8 cellular contexts compared by ENCODE assay signal in the genomic region with DNA sequence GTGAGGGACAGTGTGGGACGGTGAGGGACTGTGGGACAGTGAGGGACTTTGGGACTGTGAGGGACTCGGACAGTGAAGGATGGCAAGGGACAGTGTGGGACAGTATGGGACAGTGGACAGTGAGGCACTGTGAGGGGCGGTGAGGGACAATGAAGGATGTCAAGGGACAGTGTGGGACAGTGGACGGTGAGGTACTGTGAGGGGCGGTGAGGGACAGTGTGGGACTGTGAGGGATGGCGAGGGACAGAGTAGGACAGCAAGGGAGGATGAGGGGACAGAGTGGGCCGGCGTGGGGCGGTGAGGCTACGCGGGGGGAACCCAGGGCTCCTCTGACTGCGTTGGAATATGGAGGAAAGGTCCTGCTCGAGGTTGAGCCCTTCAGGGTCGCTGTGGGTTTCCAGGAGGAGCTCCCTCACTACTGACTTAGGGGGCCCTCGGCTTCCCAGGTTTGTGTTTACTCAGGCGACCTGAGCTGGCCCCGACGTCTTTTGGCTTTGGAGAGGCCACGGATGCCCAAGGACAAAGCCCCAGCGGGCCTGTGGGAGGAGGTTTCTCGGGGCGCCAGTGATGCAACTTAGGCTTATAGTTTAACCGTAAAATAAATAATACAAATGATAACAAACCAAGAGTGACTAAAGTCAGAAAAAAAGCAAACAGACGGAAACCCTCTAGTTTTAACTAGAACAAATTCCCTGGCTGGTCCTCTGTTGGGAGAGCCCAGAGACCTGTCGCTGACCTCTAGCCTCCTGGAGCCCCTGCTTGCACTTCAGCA. TPM values are rescaled to one million over a fixed set of nuclear protein-coding genes. Genes with fewer than 3 reads are reported as not detected.
DNase-seq lines count a peak whose midpoint lies in the region; ATAC-seq and TF ChIP-seq lines count a peak whose summit lies in the region.

No MANE protein-coding gene starts in this region.

- no peak overlapping the region for H3K4ac ChIP-seq in H9 (ENCODE audit: low read depth, low read length)

- no peak overlapping the region for H3K9ac ChIP-seq in H9 (ENCODE audit: extremely low read depth, insufficient read length, low read length)
- no peak overlapping the region for H3K9ac ChIP-seq in iPS-15b (ENCODE audit: low read depth, low read length)
- peak overlapping the region; percentile 66 to 88 (median 78) for H3K9ac ChIP-seq in skeletal muscle tissue (ENCODE audit: low read depth in 1 of 3, low read length in 3 of 3)

- H3K27ac ChIP-seq in H9 (ENCODE audit: insufficient read length, low read depth, low read length) (no peak overlapping the region), adipose tissue (ENCODE audit: low read depth, low read length) (peak overlapping the region; percentile 66), skeletal muscle tissue (ENCODE audit: low read depth, low read length) (peak overlapping the region; percentile 83)

- H4K91ac ChIP-seq in H9 (ENCODE audit: insufficient read length, low read depth, low read length) = no peak overlapping the region

- peaks cover 43 to 48% of the 10 kb centered on the region in 2 experiments for H3K4me1 Mint-ChIP-seq in H9

- no peak overlapping the region for H2AK5ac ChIP-seq in H9 (ENCODE audit: insufficient read length, low read length)

- no peaks in the 10 kb centered on the region for H4K20me1 ChIP-seq in H9 (ENCODE audit: control insufficient read depth, insufficient read depth, insufficient read length)

- TF ChIP-seq CTCF in H9 (conservative IDR thresholded peaks at IDR 0.05) = no peak

- peaks cover 32% of the 10 kb centered on the region; the same call in 1 of the 2 replicates for H3K79me2 ChIP-seq in H9 (ENCODE audit: insufficient read depth, low read length)

- H4K5ac ChIP-seq in H9 (ENCODE audit: insufficient read length, low read depth, low read length) = peak overlapping the region; percentile 41

- H2AFZ ChIP-seq in H9 (ENCODE audit: low read length) = no peak overlapping the region

- H3K27me3 Mint-ChIP-seq in H9 (ENCODE audit: low read depth) = peaks cover 13% of the 10 kb centered on the region

- H3K79me1 ChIP-seq in H9 (ENCODE audit: insufficient read depth, low read depth, low read length, poor library complexity, severe bottlenecking) = no peaks in the 10 kb centered on the region

- H3K4me3 Mint-ChIP-seq in H9 = peak overlapping the region; percentile 78 to 86

- peak overlapping the region; percentile 61 for H3K14ac ChIP-seq in H9 (ENCODE audit: insufficient read depth, low read length)

- no peaks in the 10 kb centered on the region; a peak in 1 of 5 replicates for H3K9me3 Mint-ChIP-seq in H9

- H3K56ac ChIP-seq in H9 (ENCODE audit: insufficient read length, low read depth, low read length) = no peak overlapping the region

- no peak overlapping the region for H2BK5ac ChIP-seq in H9 (ENCODE audit: insufficient read length, low read length)

- no peak overlapping the region for H3K23ac ChIP-seq in H9 (ENCODE audit: insufficient read length, low read depth, low read length)

- ATAC-seq in HG02870 (IDR thresholded peaks at IDR 0.05; ENCODE audit: unreplicated experiment) (no peak), GM19035 (IDR thresholded peaks at IDR 0.05; ENCODE audit: unreplicated experiment) (no peak)

- no peak overlapping the region for H2BK15ac ChIP-seq in H9 (ENCODE audit: low read depth, low read length)

- no peaks in the 10 kb centered on the region; the same call in 1 of the 2 replicates for H3K27me3 ChIP-seq in H9 (ENCODE audit: insufficient read depth, low read length)
- H3K27me3 ChIP-seq in iPS-15b (ENCODE audit: control insufficient read depth, insufficient read depth, low read length) = peaks cover 6% of the 10 kb centered on the region
- no peaks in the 10 kb centered on the region for H3K27me3 ChIP-seq in skeletal muscle tissue (ENCODE audit: control insufficient read depth in 3 of 3, insufficient read depth in 3 of 3, low read length in 3 of 3)

- peak overlapping the region in 1 of 3 experiments; percentile 50; a peak in 2 of 7 replicates for H3K27ac Mint-ChIP-seq in H9

- H3K4me1 ChIP-seq in H9 (ENCODE audit: insufficient read depth, low read length) (peaks cover 3% of the 10 kb centered on the region; the same call in 1 of the 2 replicates), iPS-15b (ENCODE audit: control insufficient read depth, insufficient read depth, low read length) (peaks cover 23% of the 10 kb centered on the region), skeletal muscle tissue (ENCODE audit: control insufficient read depth in 3 of 3, insufficient read depth in 3 of 3, low read length in 3 of 3) (peaks cover 22 to 31% (median 29%) of the 10 kb centered on the region in 3 donors)

- peak overlapping the region; percentile 46 for H3K4me2 ChIP-seq in H9 (ENCODE audit: insufficient read depth, insufficient read length, low read length)

- no peak overlapping the region for H3T11ph ChIP-seq in H9 (ENCODE audit: low read length)

- peaks cover 0 to 4% (median 0%) of the 10 kb centered on the region in 3 experiments; a peak in 2 of 7 replicates for H3K36me3 Mint-ChIP-seq in H9 (ENCODE audit: insufficient read depth in 1 of 3, low read depth in 3 of 3)

- H2BK20ac ChIP-seq in H9 (ENCODE audit: low read depth, low read length, poor library complexity, severe bottlenecking) = no peak overlapping the region

- WGBS in H9 (ENCODE audit: extremely low coverage, insufficient read length, low lambda C conversion rate) = no CpG with 5 or more reads among the region's 25 CpGs
- WGBS in adipose tissue, 3 donors = 24 to 77% (median 63%) methylated on average over 22 to 25 of the region's 25 CpGs

- DNase-seq in H9 = peak; percentile 47
- no peak for DNase-seq in NCI-H345 (lab: John Stamatoyannopoulos, UW)
- no peak for DNase-seq in DMS79 (lab: John Stamatoyannopoulos, UW)

- no peak overlapping the region for H2BK120ac ChIP-seq in H9 (ENCODE audit: low read depth, low read length, poor library complexity, severe bottlenecking)

- H3K4me3 ChIP-seq in iPS-15b (ENCODE audit: low read depth, low read length) (peak overlapping the region; percentile 62), skeletal muscle tissue (ENCODE audit: low read length in 3 of 3) (peak overlapping the region; percentile 68 to 83 (median 69))

- H4K8ac ChIP-seq in H9 (replicated peaks; ENCODE audit: insufficient read length, low read depth, low read length) = peak overlapping the region; percentile 4

- H3K23me2 ChIP-seq in H9 (ENCODE audit: insufficient read length, low read depth, low read length, poor library complexity, severe bottlenecking) = peaks cover 12% of the 10 kb centered on the region

- peak overlapping the region; percentile 77 for H3K18ac ChIP-seq in H9 (ENCODE audit: insufficient read length, low read depth, low read length)

- H3K9me3 ChIP-seq in H9 (ENCODE audit: control insufficient read depth, low read depth, low read length) = no peaks in the 10 kb centered on the region
- no peaks in the 10 kb centered on the region for H3K9me3 ChIP-seq in iPS-15b (ENCODE audit: control insufficient read depth, insufficient read depth, low read length)
- H3K9me3 ChIP-seq in skeletal muscle tissue (ENCODE audit: control insufficient read depth in 3 of 3, low read length in 3 of 3) = no peaks in the 10 kb centered on the region

- no peak overlapping the region for H2BK12ac ChIP-seq in H9 (ENCODE audit: insufficient read length, low read depth, low read length)

- no peaks in the 10 kb centered on the region for H3K36me3 ChIP-seq in iPS-15b (ENCODE audit: control insufficient read depth, insufficient read depth, low read length)
- H3K36me3 ChIP-seq in skeletal muscle tissue (ENCODE audit: control insufficient read depth in 3 of 3, insufficient read depth in 3 of 3, low read length in 3 of 3) = no peaks in the 10 kb centered on the region

RNA-seq across cellular contexts. Expression of gene ERRFI1, which starts 1.1 kb away (rescaled TPM):
- 19.2 and 20.8 TPM in 2 replicates for total RNA-seq in H9 (2021)
- 100 to 1,000 TPM in 2 of 3 donors, 10 to 100 TPM in 1; 93.0 to 211 (median 135) TPM for polyA plus RNA-seq in adipose tissue
- total RNA-seq in skeletal muscle tissue = 3.7 TPM

Comparison
In these comparisons a context has a peak if more than half of its experiments do, and no peak if none do; other contexts are left out.
1. H3K9ac ChIP-seq: peak in skeletal muscle tissue (3 of 3); none in H9 (single experiment) and iPS-15b (single experiment).